ENCODE assay signal across 2 cellular contexts in the genomic region with DNA sequence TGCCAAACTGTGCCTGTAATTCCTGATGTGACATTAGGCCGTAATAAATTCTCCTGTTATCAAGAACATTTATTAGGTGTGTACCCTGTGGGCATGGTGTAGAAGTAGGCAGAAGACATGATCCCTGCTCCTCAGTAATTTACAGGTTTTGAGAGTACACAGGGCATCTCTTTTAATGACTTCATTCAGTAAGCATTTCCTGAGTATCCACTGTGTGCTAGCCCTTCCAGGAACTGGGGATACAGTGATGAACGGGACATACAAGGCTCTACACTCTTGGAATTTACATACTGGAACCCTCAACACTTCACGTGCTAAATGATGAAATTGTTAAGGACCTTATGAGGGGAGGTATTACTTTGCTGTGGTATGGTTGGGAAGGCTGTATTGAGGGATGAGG.
TF ChIP-seq lines count a peak whose summit lies in the region.

No MANE protein-coding gene starts in this region.

TF ChIP-seq in IMR-90, 13 proteins besides CTCF, POLR2A, EP300 and RAD21:
- no peak for TF ChIP-seq RFX5 (IDR thresholded peaks at IDR 0.05; ENCODE audit: low read depth, low read length)
- TF ChIP-seq MXI1 (IDR thresholded peaks at IDR 0.05; ENCODE audit: borderline replicate concordance, low read depth, low read length): no peak
- TF ChIP-seq SMC3 (IDR thresholded peaks at IDR 0.05; ENCODE audit: low read depth, low read length): no peak

TF ChIP-seq in GM12891, 5 proteins besides CTCF, POLR2A, EP300 and RAD21:
- TF ChIP-seq POU2F2 (IDR thresholded peaks at IDR 0.05; ENCODE audit: low read depth, low read length): no peak
- TF ChIP-seq POLR2AphosphoS5 (IDR thresholded peaks at IDR 0.05; ENCODE audit: low read depth, low read length): no peak
- TF ChIP-seq TAF1 (IDR thresholded peaks at IDR 0.05; ENCODE audit: low read depth, low read length): no peak
- no peak for TF ChIP-seq PAX5 (IDR thresholded peaks at IDR 0.05; ENCODE audit: insufficient read depth, low read length, severe bottlenecking)
- TF ChIP-seq SPI1 (IDR thresholded peaks at IDR 0.05; ENCODE audit: low read depth, low read length): no peak
